ENCODE assay signal across 12 cellular contexts in genomic region chr18:59502222-59502898, GRCh38.
DNase-seq lines count a peak whose midpoint lies in the region; ATAC-seq and TF ChIP-seq lines count a peak whose summit lies in the region.
"Had no signal": no experiment of that assay in that cellular context is flagged by ENCODE, and none has a peak within 500 bp of the region (broad histone marks: within the 10 kb centered on the region; RNA-seq: fewer than 3 reads in every experiment).

No MANE protein-coding gene starts in this region.

- H3K36me3 ChIP-seq in BE2C, result no peaks in the 10 kb centered on the region
- H3K36me3 ChIP-seq in CD4-positive, alpha-beta memory T cell (ENCODE audit: insufficient read depth, low read length), result no peaks in the 10 kb centered on the region

- H3K27me3 Mint-ChIP-seq in endothelial cell (ENCODE audit: unreplicated experiment) (peaks cover 6% of the 10 kb centered on the region), mesothelial cell of epicardium (ENCODE audit: low read depth) (no peaks in the 10 kb centered on the region)
- peaks cover 2 to 3% of the 10 kb centered on the region in 2 donors for H3K27me3 Mint-ChIP-seq in CD4-positive, alpha-beta memory T cell

- no peak overlapping the region for H3K4me3 ChIP-seq in BE2C (ENCODE audit: low read depth, low read length)
- H3K4me3 ChIP-seq in CD4-positive, alpha-beta memory T cell (ENCODE audit: low read length in 2 of 2), result no peak overlapping the region
- H3K4me3 ChIP-seq: A549 had no signal

- H3K9me3 ChIP-seq in BE2C, result no peaks in the 10 kb centered on the region
- H3K9me3 ChIP-seq in CD4-positive, alpha-beta memory T cell (ENCODE audit: control insufficient read depth in 1 of 2, low read length in 2 of 2), result no peaks in the 10 kb centered on the region
- H3K9me3 ChIP-seq: A549 had no signal

- no peaks in the 10 kb centered on the region for H3K27me3 ChIP-seq in BE2C
- no peaks in the 10 kb centered on the region for H3K27me3 ChIP-seq in CD4-positive, alpha-beta memory T cell (ENCODE audit: insufficient read depth, low read length)

- POLR2A ChIA-PET in CD4-positive, alpha-beta memory T cell (lab: Charles Lee; ENCODE audit: partially characterized antibody), result no interaction called here

- no peak overlapping the region for H3K27ac ChIP-seq in CD4-positive, alpha-beta memory T cell (ENCODE audit: low read depth, low read length)
- H3K27ac ChIP-seq: A549 had no signal

- H3K36me3 Mint-ChIP-seq in endothelial cell (ENCODE audit: low read depth, unreplicated experiment), result peaks cover 5% of the 10 kb centered on the region
- peaks cover 28% of the 10 kb centered on the region for H3K36me3 Mint-ChIP-seq in mesothelial cell of epicardium
- H3K36me3 Mint-ChIP-seq in CD4-positive, alpha-beta memory T cell, result no peaks in the 10 kb centered on the region

- TF ChIP-seq CTCF in endothelial cell (IDR thresholded peaks at IDR 0.05; ENCODE audit: unreplicated experiment) (no peak), mesothelial cell of epicardium (IDR thresholded peaks at IDR 0.05; ENCODE audit: unreplicated experiment) (no peak), BE2C (IDR thresholded peaks at IDR 0.05; ENCODE audit: low read depth, low read length) (no peak)

- H3K4me3 Mint-ChIP-seq in endothelial cell (ENCODE audit: unreplicated experiment), result no peak overlapping the region
- no peak overlapping the region for H3K4me3 Mint-ChIP-seq in mesothelial cell of epicardium
- H3K4me3 Mint-ChIP-seq in CD4-positive, alpha-beta memory T cell, result no peak overlapping the region
- H3K4me3 Mint-ChIP-seq: naive B cell had no signal

- DNase-seq in Right ventricle myocardium inferior (ENCODE audit: missing footprints) (no peak), cardiac septum (ENCODE audit: low spot score) (no peak), endothelial cell (ENCODE audit: low spot score) (no peak), mesothelial cell of epicardium (ENCODE audit: low spot score in 2 of 2, unreplicated experiment in 2 of 2) (peak in 1 of 2 experiments; percentile 59), BE2C (no peak), SIG-M5 treated with dmso at 0.1 percent for 504 hours (lab: John Stamatoyannopoulos, UW; ENCODE audit: unreplicated experiment) (no peak)
- DNase-seq in stimulated activated CD4-positive, alpha-beta T cell treated with anti-CD3 and anti-CD28 coated beads, Interleukin-4, amount 100 ng/mL, for 24 hours, result no peak
- no peak for DNase-seq in CD4-positive, alpha-beta memory T cell
- DNase-seq: naive B cell, NCI-H510A treated with DMSO at 0.1 percent for 48 hours had no signal

- H3K4me1 Mint-ChIP-seq in endothelial cell (ENCODE audit: unreplicated experiment), result peaks cover 27% of the 10 kb centered on the region
- peaks cover 54% of the 10 kb centered on the region for H3K4me1 Mint-ChIP-seq in mesothelial cell of epicardium
- H3K4me1 Mint-ChIP-seq in CD4-positive, alpha-beta memory T cell, result no peaks in the 10 kb centered on the region
- H3K4me1 Mint-ChIP-seq: naive B cell had no signal

- CTCF ChIA-PET in CD4-positive, alpha-beta memory T cell (lab: Charles Lee; ENCODE audit: partially characterized antibody), result no interaction called here

- intact Hi-C loops in Right ventricle myocardium inferior (cut with DNase I) (loop anchor here (1.0 kb wide), 1 partner anchor 32 kb away; no protein-coding TSS in a partner anchor), cardiac septum (cut with DNase I) (no loop called here)
- intact Hi-C loops in CD4-positive, alpha-beta memory T cell (cut with micrococcal nuclease), result no loop called here

- H3K27ac Mint-ChIP-seq in endothelial cell (ENCODE audit: unreplicated experiment), result peak overlapping the region; percentile 69
- H3K27ac Mint-ChIP-seq in mesothelial cell of epicardium, result peak overlapping the region; percentile 94
- H3K27ac Mint-ChIP-seq in CD4-positive, alpha-beta memory T cell, result no peak overlapping the region

- H3K9me3 Mint-ChIP-seq in endothelial cell (ENCODE audit: unreplicated experiment) (no peaks in the 10 kb centered on the region), mesothelial cell of epicardium (peaks cover 30% of the 10 kb centered on the region)
- peaks cover 0 to 4% (median 0%) of the 10 kb centered on the region in 8 donors for H3K9me3 Mint-ChIP-seq in CD4-positive, alpha-beta memory T cell

- H3K4me1 ChIP-seq in BE2C, result peaks cover 13% of the 10 kb centered on the region
- no peaks in the 10 kb centered on the region for H3K4me1 ChIP-seq in CD4-positive, alpha-beta memory T cell (ENCODE audit: insufficient read depth, low read length)
- H3K4me1 ChIP-seq: A549 had no signal

- ATAC-seq in Right ventricle myocardium inferior, result peak; percentile 89
- ATAC-seq: A549; activated CD4-positive, CD25-positive, alpha-beta regulatory T cell treated with anti-CD3 and anti-CD28 coated beads, Interleukin-2, amount 50 U/mL, for 24 hours had no signal

Comparison
In these comparisons a context has a peak if more than half of its experiments do, and no peak if none do; other contexts are left out.
1. H3K27ac Mint-ChIP-seq: peak in endothelial cell (single experiment) and mesothelial cell of epicardium (single experiment); none in CD4-positive, alpha-beta memory T cell (0 of 7).